Comparison of ENCODE assay signal across 1 cellular context in genomic region chr11:99352642-99353041, GRCh38.
TF ChIP-seq lines count a peak whose summit lies in the region.

No MANE protein-coding gene starts in this region.

TF ChIP-seq in H1, 55 proteins besides CTCF, POLR2A, EP300 and RAD21 (continued from another document):
- TF ChIP-seq BCL11A (IDR thresholded peaks at IDR 0.05; ENCODE audit: low read depth in 2 of 2, low read length in 2 of 2) (no peak), CEBPB (IDR thresholded peaks at IDR 0.05; ENCODE audit: low read depth, low read length) (no peak), KDM5A (IDR thresholded peaks at IDR 0.05; ENCODE audit: low read length) (no peak), ASH2L (IDR thresholded peaks at IDR 0.05; ENCODE audit: low read length) (no peak), HDAC2 (IDR thresholded peaks at IDR 0.05; ENCODE audit: borderline replicate concordance in 1 of 2, low read depth in 2 of 2, low read length in 2 of 2) (no peak), JUN (IDR thresholded peaks at IDR 0.05; ENCODE audit: low read depth, low read length) (no peak), CHD1 (IDR thresholded peaks at IDR 0.05; ENCODE audit: low read depth, low read length) (no peak)
- TF ChIP-seq, protein P1, sequence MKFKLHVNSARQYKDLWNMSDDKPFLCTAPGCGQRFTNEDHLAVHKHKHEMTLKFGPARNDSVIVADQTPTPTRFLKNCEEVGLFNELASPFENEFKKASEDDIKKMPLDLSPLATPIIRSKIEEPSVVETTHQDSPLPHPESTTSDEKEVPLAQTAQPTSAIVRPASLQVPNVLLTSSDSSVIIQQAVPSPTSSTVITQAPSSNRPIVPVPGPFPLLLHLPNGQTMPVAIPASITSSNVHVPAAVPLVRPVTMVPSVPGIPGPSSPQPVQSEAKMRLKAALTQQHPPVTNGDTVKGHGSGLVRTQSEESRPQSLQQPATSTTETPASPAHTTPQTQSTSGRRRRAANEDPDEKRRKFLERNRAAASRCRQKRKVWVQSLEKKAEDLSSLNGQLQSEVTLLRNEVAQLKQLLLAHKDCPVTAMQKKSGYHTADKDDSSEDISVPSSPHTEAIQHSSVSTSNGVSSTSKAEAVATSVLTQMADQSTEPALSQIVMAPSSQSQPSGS (IDR thresholded peaks at IDR 0.05; ENCODE audit: low read length) = no peak
